ENCODE assay signal across 26 cellular contexts in the genomic region with DNA sequence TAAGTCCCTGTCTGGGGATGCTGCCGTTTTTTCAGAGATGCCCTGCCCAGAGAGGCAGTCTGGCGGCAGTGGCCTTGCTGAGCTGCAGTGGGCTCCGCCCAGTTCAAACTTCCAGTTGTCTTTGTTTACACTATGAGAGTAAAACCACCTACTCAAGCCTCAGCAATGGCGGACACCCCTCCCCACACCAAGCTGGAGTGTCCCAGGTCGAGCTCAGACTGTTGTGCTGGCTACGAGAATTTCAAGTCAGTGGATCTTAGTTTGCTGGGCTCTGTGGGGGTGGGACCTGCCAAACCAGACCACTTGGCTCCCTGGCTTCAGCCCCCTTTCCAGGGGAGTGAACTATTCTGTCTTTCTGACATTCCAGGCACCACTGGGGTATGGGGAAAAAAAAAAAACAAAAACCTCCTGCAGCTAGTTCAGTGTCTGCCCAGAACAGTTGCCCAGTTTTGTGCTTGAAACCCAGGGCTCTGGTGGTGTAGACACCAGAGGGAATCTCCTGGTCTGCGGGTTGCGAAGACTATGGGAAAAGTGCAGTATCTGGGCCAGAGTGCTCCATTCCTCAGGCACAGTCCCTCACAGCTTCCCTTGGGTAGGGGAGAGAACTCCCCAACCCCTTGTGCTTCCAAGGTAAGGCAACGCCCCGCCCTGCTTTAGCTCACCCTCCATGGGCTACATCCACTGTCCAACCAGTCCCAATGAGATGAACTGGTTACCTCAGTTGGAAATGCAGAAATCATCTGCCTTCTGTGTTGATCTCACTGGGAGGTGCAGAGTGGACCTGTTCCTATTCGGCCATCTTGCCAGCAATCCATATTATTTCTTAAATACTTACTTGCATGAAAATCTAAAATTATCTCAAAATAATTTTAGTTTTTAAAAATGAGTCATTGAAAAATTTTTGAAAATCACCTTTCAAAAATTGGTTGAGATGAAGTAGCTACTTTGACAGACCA.
DNase-seq lines count a peak whose midpoint lies in the region; ATAC-seq and TF ChIP-seq lines count a peak whose summit lies in the region.
"Had no signal": no experiment of that assay in that cellular context is flagged by ENCODE, and none has a peak within 500 bp of the region (broad histone marks: within the 10 kb centered on the region; RNA-seq: fewer than 3 reads in every experiment).

No MANE protein-coding gene starts in this region.

- H3K27me3 Mint-ChIP-seq in HFFc6 (ENCODE audit: insufficient read depth), result peaks cover 3% of the 10 kb centered on the region
- no peaks in the 10 kb centered on the region for H3K27me3 Mint-ChIP-seq in activated T-helper 2 cell treated with anti-CD3 and anti-CD28 coated beads, Interferon-gamma antibody, Interleukin-2, Interleukin-4, amounts not matched to agents 10 μg/mL and 5 μg/mL and 100 μg/mL, durations not matched to agents 14 hours and 24 hours and 36 hours (ENCODE audit: low read depth)
- H3K27me3 Mint-ChIP-seq: activated CD4-positive, alpha-beta T cell treated with anti-CD3 and anti-CD28 coated beads, Interleukin-2, amount 10 ng/mL, durations not matched to agents 7 days and 5 days; activated naive CD4-positive, alpha-beta T cell treated with anti-CD3 and anti-CD28 coated beads, Interleukin-2, amount 10 ng/mL, durations not matched to agents 7 days and 5 days; CD4-positive, alpha-beta T cell; natural killer cell treated with Interleukin-12 subunit alpha and Interleukin-12 subunit beta and Interleukin-15 and Interleukin-18, amount 100 ng/mL, for 72 hours had no signal

- TF ChIP-seq CTCF in HFFc6 (IDR thresholded peaks at IDR 0.05) (no peak), brain microvascular endothelial cell (IDR thresholded peaks at IDR 0.05; ENCODE audit: low read depth, low read length, missing control alignments) (no peak), smooth muscle cell (IDR thresholded peaks at IDR 0.05; ENCODE audit: borderline replicate concordance, insufficient read depth, poor library complexity, severe bottlenecking) (no peak)

- no peaks in the 10 kb centered on the region for H3K9me3 Mint-ChIP-seq in HFFc6
- H3K9me3 Mint-ChIP-seq in activated T-helper 2 cell treated with anti-CD3 and anti-CD28 coated beads, Interferon-gamma antibody, Interleukin-2, Interleukin-4, amounts not matched to agents 10 μg/mL and 5 μg/mL and 100 μg/mL, durations not matched to agents 14 hours and 24 hours and 36 hours, result no peaks in the 10 kb centered on the region

- no peak for DNase-seq in HFFc6
- DNase-seq in brain microvascular endothelial cell, result no peak
- peak in 1 of 2 donors; percentile 16 for DNase-seq in left colon
- DNase-seq in smooth muscle cell (lab: John Stamatoyannopoulos, UW; ENCODE audit: unreplicated experiment), result no peak
- no peak for DNase-seq in stimulated activated CD4-positive, alpha-beta T cell treated with anti-CD3 and anti-CD28 coated beads, Interleukin-15, amount 100 ng/mL, for 24 hours
- no peak for DNase-seq in activated T-helper 2 cell treated with anti-CD3 and anti-CD28 coated beads, Interferon-gamma antibody, Interleukin-2, Interleukin-4, amounts not matched to agents 10 μg/mL and 5 μg/mL and 100 μg/mL, durations not matched to agents 14 hours and 24 hours and 36 hours (ENCODE audit: low spot score)
- DNase-seq: activated CD4-positive, alpha-beta T cell treated with anti-CD3 and anti-CD28 coated beads, Interleukin-2, amount 10 ng/mL, durations not matched to agents 7 days and 5 days; activated naive CD4-positive, alpha-beta T cell treated with anti-CD3 and anti-CD28 coated beads, Interleukin-2, amount 10 ng/mL, durations not matched to agents 7 days and 5 days; activated T-cell treated with anti-CD3 and anti-CD28 coated beads, Interleukin-2, amount 50 U/mL, for 48 hours; amygdala; caudate nucleus; CD4-positive, alpha-beta T cell; DMS153; dorsolateral prefrontal cortex; left cardiac atrium; NCI-H1694; NCI-H510A treated with DMSO at 0.1 percent for 48 hours; NK-92 treated with Interleukin-12 subunit alpha and Interleukin-12 subunit beta, amount 100 ng/mL, for 24 hours; pancreas; SHP77 treated with DMSO at 0.1 percent for 48 hours; stimulated activated CD8-positive, alpha-beta memory T cell treated with anti-CD3 and anti-CD28 coated beads, Interleukin-4, amount 100 ng/mL, for 48 hours; transverse colon had no signal

- H3K27me3 ChIP-seq in brain microvascular endothelial cell (replicated peaks) (no peaks in the 10 kb centered on the region), smooth muscle cell (ENCODE audit: low read depth) (no peaks in the 10 kb centered on the region)
- H3K27me3 ChIP-seq: dorsolateral prefrontal cortex, pancreas, transverse colon had no signal

- intact Hi-C loops in left colon (cut with DNase I, micrococcal nuclease), result no loop called here
- intact Hi-C loops in activated T-helper 2 cell treated with anti-CD3 and anti-CD28 coated beads, Interferon-gamma antibody, Interleukin-2, Interleukin-4, amounts not matched to agents 10 μg/mL and 5 μg/mL and 100 μg/mL, durations not matched to agents 14 hours and 24 hours and 36 hours (cut with micrococcal nuclease), result no loop called here

- peak overlapping the region; percentile 62 for H3K9ac ChIP-seq in smooth muscle cell (ENCODE audit: low read depth)

- H3K36me3 ChIP-seq in brain microvascular endothelial cell (replicated peaks) (no peaks in the 10 kb centered on the region), smooth muscle cell (ENCODE audit: low read depth) (no peaks in the 10 kb centered on the region)
- H3K36me3 ChIP-seq: pancreas, transverse colon had no signal

- H3K27ac ChIP-seq in brain microvascular endothelial cell (peak overlapping the region; percentile 38), smooth muscle cell (ENCODE audit: low read depth) (peak overlapping the region; percentile 94)
- H3K27ac ChIP-seq: dorsolateral prefrontal cortex, pancreas, transverse colon, VCaP had no signal

- peak; percentile 44 for ATAC-seq in left colon
- no peak for ATAC-seq in GM21825 (IDR thresholded peaks at IDR 0.05; ENCODE audit: unreplicated experiment)
- ATAC-seq: natural killer cell treated with Interleukin-12 subunit alpha and Interleukin-12 subunit beta and Interleukin-15 and Interleukin-18, amount 100 ng/mL, for 72 hours had no signal

- peak overlapping the region; percentile 90 for H3K27ac Mint-ChIP-seq in HFFc6
- no peak overlapping the region for H3K27ac Mint-ChIP-seq in activated T-helper 2 cell treated with anti-CD3 and anti-CD28 coated beads, Interferon-gamma antibody, Interleukin-2, Interleukin-4, amounts not matched to agents 10 μg/mL and 5 μg/mL and 100 μg/mL, durations not matched to agents 14 hours and 24 hours and 36 hours
- H3K27ac Mint-ChIP-seq: activated CD4-positive, alpha-beta T cell treated with anti-CD3 and anti-CD28 coated beads, Interleukin-2, amount 10 ng/mL, durations not matched to agents 7 days and 5 days; activated naive CD4-positive, alpha-beta T cell treated with anti-CD3 and anti-CD28 coated beads, Interleukin-2, amount 10 ng/mL, durations not matched to agents 7 days and 5 days; CD4-positive, alpha-beta T cell; natural killer cell treated with Interleukin-12 subunit alpha and Interleukin-12 subunit beta and Interleukin-15 and Interleukin-18, amount 100 ng/mL, for 72 hours; T-helper 1 cell treated with Interleukin-12 subunit alpha and Interleukin-12 subunit beta and Interleukin-4 antibody, amounts not matched to agents 30 μg/mL and 1 μg/mL, for 36 hours had no signal

- H3K4me1 Mint-ChIP-seq in HFFc6 (ENCODE audit: low read depth), result peaks cover 28% of the 10 kb centered on the region
- no peaks in the 10 kb centered on the region for H3K4me1 Mint-ChIP-seq in activated T-helper 2 cell treated with anti-CD3 and anti-CD28 coated beads, Interferon-gamma antibody, Interleukin-2, Interleukin-4, amounts not matched to agents 10 μg/mL and 5 μg/mL and 100 μg/mL, durations not matched to agents 14 hours and 24 hours and 36 hours (ENCODE audit: low read depth)
- H3K4me1 Mint-ChIP-seq: activated CD4-positive, alpha-beta T cell treated with anti-CD3 and anti-CD28 coated beads, Interleukin-2, amount 10 ng/mL, durations not matched to agents 7 days and 5 days; activated naive CD4-positive, alpha-beta T cell treated with anti-CD3 and anti-CD28 coated beads, Interleukin-2, amount 10 ng/mL, durations not matched to agents 7 days and 5 days had no signal

- H4K20me1 ChIP-seq in smooth muscle cell (ENCODE audit: low read depth), result no peaks in the 10 kb centered on the region

- peak overlapping the region; percentile 68 for H3K4me2 ChIP-seq in smooth muscle cell

- peak overlapping the region; percentile 31 for H3K4me3 Mint-ChIP-seq in HFFc6
- no peak overlapping the region for H3K4me3 Mint-ChIP-seq in activated T-helper 2 cell treated with anti-CD3 and anti-CD28 coated beads, Interferon-gamma antibody, Interleukin-2, Interleukin-4, amounts not matched to agents 10 μg/mL and 5 μg/mL and 100 μg/mL, durations not matched to agents 14 hours and 24 hours and 36 hours (ENCODE audit: low read depth)
- H3K4me3 Mint-ChIP-seq: activated CD4-positive, alpha-beta T cell treated with anti-CD3 and anti-CD28 coated beads, Interleukin-2, amount 10 ng/mL, durations not matched to agents 7 days and 5 days; activated naive CD4-positive, alpha-beta T cell treated with anti-CD3 and anti-CD28 coated beads, Interleukin-2, amount 10 ng/mL, durations not matched to agents 7 days and 5 days; CD4-positive, alpha-beta T cell; natural killer cell treated with Interleukin-12 subunit alpha and Interleukin-12 subunit beta and Interleukin-15 and Interleukin-18, amount 100 ng/mL, for 72 hours; T-helper 1 cell treated with Interleukin-12 subunit alpha and Interleukin-12 subunit beta and Interleukin-4 antibody, amounts not matched to agents 30 μg/mL and 1 μg/mL, for 36 hours had no signal

- peaks cover 19% of the 10 kb centered on the region for H3K4me1 ChIP-seq in smooth muscle cell (ENCODE audit: low read depth)
- H3K4me1 ChIP-seq: pancreas, transverse colon had no signal

- peaks cover 12% of the 10 kb centered on the region; the same call in 1 of the 2 replicates for H3K36me3 Mint-ChIP-seq in HFFc6 (ENCODE audit: low read depth)
- no peaks in the 10 kb centered on the region for H3K36me3 Mint-ChIP-seq in activated T-helper 2 cell treated with anti-CD3 and anti-CD28 coated beads, Interferon-gamma antibody, Interleukin-2, Interleukin-4, amounts not matched to agents 10 μg/mL and 5 μg/mL and 100 μg/mL, durations not matched to agents 14 hours and 24 hours and 36 hours (ENCODE audit: low read depth)
- H3K36me3 Mint-ChIP-seq: activated naive CD4-positive, alpha-beta T cell treated with anti-CD3 and anti-CD28 coated beads, Interleukin-2, amount 10 ng/mL, durations not matched to agents 7 days and 5 days had no signal

- 61% methylated on average over 11 of the region's 11 CpGs for WGBS in smooth muscle cell (ENCODE audit: low lambda C conversion rate)

- no peaks in the 10 kb centered on the region for H3K79me2 ChIP-seq in smooth muscle cell (ENCODE audit: low read depth)

- H3F3A ChIP-seq in smooth muscle cell (ENCODE audit: low read depth), result peaks cover 12% of the 10 kb centered on the region

- peak overlapping the region; percentile 61 for H2AFZ ChIP-seq in smooth muscle cell (ENCODE audit: low read depth)

- no peaks in the 10 kb centered on the region for H3K9me3 ChIP-seq in smooth muscle cell (replicated peaks; ENCODE audit: low read depth)
- H3K9me3 ChIP-seq: pancreas, transverse colon had no signal

- in situ Hi-C loops in brain microvascular endothelial cell (cut with HindIII; ENCODE audit: low pct_ligation_motif_present, low sequenced_read_pairs), result no loop called here

- no peak overlapping the region for H3K4me3 ChIP-seq in brain microvascular endothelial cell (ENCODE audit: low read depth, low read length)
- no peak overlapping the region for H3K4me3 ChIP-seq in smooth muscle cell
- H3K4me3 ChIP-seq: dorsolateral prefrontal cortex, pancreas, transverse colon had no signal
